26 cellular contexts compared by ENCODE assay signal in genomic region chr20:47484303-47484702, GRCh38.
"Had no signal": no experiment of that assay in that cellular context is flagged by ENCODE, and none has a peak within 500 bp of the region (broad histone marks: within the 10 kb centered on the region; RNA-seq: fewer than 3 reads in every experiment).

No MANE protein-coding gene starts in this region.

- DNase-seq: activated CD4-positive, alpha-beta T cell treated with anti-CD3 and anti-CD28 coated beads, Interleukin-2, amount 10 ng/mL, durations not matched to agents 7 days and 5 days; activated CD8-positive, alpha-beta memory T cell treated with anti-CD3 and anti-CD28 coated beads, Interleukin-2, amount 10 ng/mL, durations not matched to agents 7 days and 5 days; activated CD8-positive, alpha-beta T cell treated with anti-CD3 and anti-CD28 coated beads, Interleukin-2, amount 10 ng/mL, durations not matched to agents 7 days and 5 days; activated naive CD4-positive, alpha-beta T cell; activated naive CD8-positive, alpha-beta T cell treated with anti-CD3 and anti-CD28 coated beads, Interleukin-2, amount 10 ng/mL, durations not matched to agents 7 days and 5 days; activated T-cell treated with anti-CD3 and anti-CD28 coated beads, Interleukin-2, amount 50 U/mL, for 48 hours; amygdala; caudate nucleus; foreskin keratinocyte; heart left ventricle; left ventricle myocardium inferior; mesendoderm; natural killer cell; right cardiac atrium; spleen; stimulated activated naive CD4-positive, alpha-beta T cell treated with Interleukin-2 at 50 U/mL for 16 hours; T-helper 17 cell; T1000; trophoblast cell; WERI-Rb-1 had no signal

- H3K9me3 ChIP-seq: esophagus muscularis mucosa, heart left ventricle, left ventricle myocardium inferior, spleen, thoracic aorta had no signal

- H3K36me3 ChIP-seq: esophagus muscularis mucosa, heart left ventricle, left ventricle myocardium inferior, neural progenitor cell, spleen, thoracic aorta, WERI-Rb-1 had no signal

- FAIRE-seq: urothelium cell line had no signal

- H3K9ac ChIP-seq: neural progenitor cell had no signal

- H3K27ac ChIP-seq: esophagus muscularis mucosa, foreskin keratinocyte, heart left ventricle, left ventricle myocardium inferior, neural progenitor cell, spleen, thoracic aorta, WERI-Rb-1 had no signal

- ATAC-seq: activated CD4-positive, CD25-positive, alpha-beta regulatory T cell treated with anti-CD3 and anti-CD28 coated beads, Interleukin-2, amount 50 U/mL, for 24 hours; activated CD8-positive, alpha-beta memory T cell treated with anti-CD3 and anti-CD28 coated beads, Interleukin-2, amount 10 ng/mL, durations not matched to agents 7 days and 5 days; activated CD8-positive, alpha-beta T cell treated with anti-CD3 and anti-CD28 coated beads, Interleukin-2, amount 10 ng/mL, durations not matched to agents 7 days and 5 days; foreskin keratinocyte; heart left ventricle; natural killer cell; right cardiac atrium; T-helper 17 cell had no signal

- H3K4me3 ChIP-seq: esophagus muscularis mucosa, heart left ventricle, left ventricle myocardium inferior, lung, neural progenitor cell, spleen, thoracic aorta had no signal

- H2AFZ ChIP-seq: neural progenitor cell had no signal

- H3K27me3 ChIP-seq: esophagus muscularis mucosa, foreskin keratinocyte, heart left ventricle, neural progenitor cell, spleen had no signal

- H3K4me2 ChIP-seq: neural progenitor cell had no signal
